1 cellular context compared by ENCODE assay signal in the genomic region with DNA sequence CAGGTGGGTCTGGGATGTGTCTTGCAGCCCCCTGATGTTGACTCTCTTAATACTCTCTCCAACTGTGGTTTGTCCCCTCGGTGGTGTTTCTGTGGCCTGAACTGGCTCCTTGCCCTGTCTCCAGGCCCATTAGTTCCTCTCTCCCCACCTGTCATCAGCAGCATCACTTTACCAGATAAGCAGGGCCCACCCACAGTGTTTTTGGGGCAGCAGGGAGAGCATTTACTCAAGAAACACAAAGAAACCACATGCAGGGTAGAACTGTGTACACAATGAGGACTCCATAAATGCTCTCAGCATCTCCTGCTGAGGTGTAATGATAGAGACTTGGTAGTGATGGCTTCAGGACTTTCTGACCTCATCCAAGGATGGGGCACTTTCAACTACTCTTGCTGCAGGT.
A peak's percentile ranks its signal among the peaks of the same experiment; 100 is the strongest.
TF ChIP-seq lines count a peak whose summit lies in the region.

No MANE protein-coding gene starts in this region.

TF ChIP-seq in K562, 482 proteins besides CTCF, POLR2A, EP300 and RAD21 (continued from another document):
- TF ChIP-seq ZHX1 (conservative IDR thresholded peaks at IDR 0.05; ENCODE audit: low read length) (no peak), ZNF324 (CRISPR knock-in tag; IDR thresholded peaks at IDR 0.05) (no peak), CREB1 (IDR thresholded peaks at IDR 0.05) (no peak), CREB1 (CRISPR knock-in tag; IDR thresholded peaks at IDR 0.05) (no peak), FOXA1 (IDR thresholded peaks at IDR 0.05; ENCODE audit: borderline replicate concordance) (no peak), MEIS2 (IDR thresholded peaks at IDR 0.05; ENCODE audit: partially characterized antibody) (peak; percentile 81), PTTG1 (tag; IDR thresholded peaks at IDR 0.05; ENCODE audit: low read depth) (no peak), KAT8 (IDR thresholded peaks at IDR 0.05; ENCODE audit: low read depth) (no peak), THAP7 (CRISPR knock-in tag; IDR thresholded peaks at IDR 0.05) (no peak), EP400 (IDR thresholded peaks at IDR 0.05) (no peak), PCBP2 (IDR thresholded peaks at IDR 0.05; ENCODE audit: low read depth, low read length, poor library complexity, severe bottlenecking) (no peak), MXI1 (IDR thresholded peaks at IDR 0.05; ENCODE audit: low read depth, low read length) (no peak), ETV1 (tag; conservative IDR thresholded peaks at IDR 0.05; ENCODE audit: low read depth) (no peak), SIRT6 (IDR thresholded peaks at IDR 0.05; ENCODE audit: low read depth, low read length) (no peak), PRMT5 (CRISPR knock-in tag; IDR thresholded peaks at IDR 0.05) (no peak), BDP1 (IDR thresholded peaks at IDR 0.05; ENCODE audit: insufficient read depth, insufficient read length) (no peak), NELFE (IDR thresholded peaks at IDR 0.05; ENCODE audit: insufficient read depth, insufficient read length) (no peak), BCLAF1 (IDR thresholded peaks at IDR 0.05; ENCODE audit: borderline replicate concordance in 1 of 2, control insufficient read depth in 1 of 2, low read depth in 2 of 2, low read length in 1 of 2) (no peak), ARHGAP35 (IDR thresholded peaks at IDR 0.05; ENCODE audit: partially characterized antibody) (no peak), ZNF444 (CRISPR knock-in tag; IDR thresholded peaks at IDR 0.05) (no peak)
- TF ChIP-seq, protein P1, sequence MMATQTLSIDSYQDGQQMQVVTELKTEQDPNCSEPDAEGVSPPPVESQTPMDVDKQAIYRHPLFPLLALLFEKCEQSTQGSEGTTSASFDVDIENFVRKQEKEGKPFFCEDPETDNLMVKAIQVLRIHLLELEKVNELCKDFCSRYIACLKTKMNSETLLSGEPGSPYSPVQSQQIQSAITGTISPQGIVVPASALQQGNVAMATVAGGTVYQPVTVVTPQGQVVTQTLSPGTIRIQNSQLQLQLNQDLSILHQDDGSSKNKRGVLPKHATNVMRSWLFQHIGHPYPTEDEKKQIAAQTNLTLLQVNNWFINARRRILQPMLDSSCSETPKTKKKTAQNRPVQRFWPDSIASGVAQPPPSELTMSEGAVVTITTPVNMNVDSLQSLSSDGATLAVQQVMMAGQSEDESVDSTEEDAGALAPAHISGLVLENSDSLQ (IDR thresholded peaks at IDR 0.05), result peak; percentile 45; the same call in 1 of the 2 replicates
- TF ChIP-seq, protein P2, sequence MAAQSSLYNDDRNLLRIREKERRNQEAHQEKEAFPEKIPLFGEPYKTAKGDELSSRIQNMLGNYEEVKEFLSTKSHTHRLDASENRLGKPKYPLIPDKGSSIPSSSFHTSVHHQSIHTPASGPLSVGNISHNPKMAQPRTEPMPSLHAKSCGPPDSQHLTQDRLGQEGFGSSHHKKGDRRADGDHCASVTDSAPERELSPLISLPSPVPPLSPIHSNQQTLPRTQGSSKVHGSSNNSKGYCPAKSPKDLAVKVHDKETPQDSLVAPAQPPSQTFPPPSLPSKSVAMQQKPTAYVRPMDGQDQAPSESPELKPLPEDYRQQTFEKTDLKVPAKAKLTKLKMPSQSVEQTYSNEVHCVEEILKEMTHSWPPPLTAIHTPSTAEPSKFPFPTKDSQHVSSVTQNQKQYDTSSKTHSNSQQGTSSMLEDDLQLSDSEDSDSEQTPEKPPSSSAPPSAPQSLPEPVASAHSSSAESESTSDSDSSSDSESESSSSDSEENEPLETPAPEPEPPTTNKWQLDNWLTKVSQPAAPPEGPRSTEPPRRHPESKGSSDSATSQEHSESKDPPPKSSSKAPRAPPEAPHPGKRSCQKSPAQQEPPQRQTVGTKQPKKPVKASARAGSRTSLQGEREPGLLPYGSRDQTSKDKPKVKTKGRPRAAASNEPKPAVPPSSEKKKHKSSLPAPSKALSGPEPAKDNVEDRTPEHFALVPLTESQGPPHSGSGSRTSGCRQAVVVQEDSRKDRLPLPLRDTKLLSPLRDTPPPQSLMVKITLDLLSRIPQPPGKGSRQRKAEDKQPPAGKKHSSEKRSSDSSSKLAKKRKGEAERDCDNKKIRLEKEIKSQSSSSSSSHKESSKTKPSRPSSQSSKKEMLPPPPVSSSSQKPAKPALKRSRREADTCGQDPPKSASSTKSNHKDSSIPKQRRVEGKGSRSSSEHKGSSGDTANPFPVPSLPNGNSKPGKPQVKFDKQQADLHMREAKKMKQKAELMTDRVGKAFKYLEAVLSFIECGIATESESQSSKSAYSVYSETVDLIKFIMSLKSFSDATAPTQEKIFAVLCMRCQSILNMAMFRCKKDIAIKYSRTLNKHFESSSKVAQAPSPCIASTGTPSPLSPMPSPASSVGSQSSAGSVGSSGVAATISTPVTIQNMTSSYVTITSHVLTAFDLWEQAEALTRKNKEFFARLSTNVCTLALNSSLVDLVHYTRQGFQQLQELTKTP (IDR thresholded peaks at IDR 0.05; ENCODE audit: low read depth in 1 of 2, partially characterized antibody in 2 of 2), result no peak
- TF ChIP-seq, protein P3, sequence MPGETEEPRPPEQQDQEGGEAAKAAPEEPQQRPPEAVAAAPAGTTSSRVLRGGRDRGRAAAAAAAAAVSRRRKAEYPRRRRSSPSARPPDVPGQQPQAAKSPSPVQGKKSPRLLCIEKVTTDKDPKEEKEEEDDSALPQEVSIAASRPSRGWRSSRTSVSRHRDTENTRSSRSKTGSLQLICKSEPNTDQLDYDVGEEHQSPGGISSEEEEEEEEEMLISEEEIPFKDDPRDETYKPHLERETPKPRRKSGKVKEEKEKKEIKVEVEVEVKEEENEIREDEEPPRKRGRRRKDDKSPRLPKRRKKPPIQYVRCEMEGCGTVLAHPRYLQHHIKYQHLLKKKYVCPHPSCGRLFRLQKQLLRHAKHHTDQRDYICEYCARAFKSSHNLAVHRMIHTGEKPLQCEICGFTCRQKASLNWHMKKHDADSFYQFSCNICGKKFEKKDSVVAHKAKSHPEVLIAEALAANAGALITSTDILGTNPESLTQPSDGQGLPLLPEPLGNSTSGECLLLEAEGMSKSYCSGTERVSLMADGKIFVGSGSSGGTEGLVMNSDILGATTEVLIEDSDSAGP (CRISPR knock-in tag; IDR thresholded peaks at IDR 0.05), result no peak
- TF ChIP-seq, protein P4, sequence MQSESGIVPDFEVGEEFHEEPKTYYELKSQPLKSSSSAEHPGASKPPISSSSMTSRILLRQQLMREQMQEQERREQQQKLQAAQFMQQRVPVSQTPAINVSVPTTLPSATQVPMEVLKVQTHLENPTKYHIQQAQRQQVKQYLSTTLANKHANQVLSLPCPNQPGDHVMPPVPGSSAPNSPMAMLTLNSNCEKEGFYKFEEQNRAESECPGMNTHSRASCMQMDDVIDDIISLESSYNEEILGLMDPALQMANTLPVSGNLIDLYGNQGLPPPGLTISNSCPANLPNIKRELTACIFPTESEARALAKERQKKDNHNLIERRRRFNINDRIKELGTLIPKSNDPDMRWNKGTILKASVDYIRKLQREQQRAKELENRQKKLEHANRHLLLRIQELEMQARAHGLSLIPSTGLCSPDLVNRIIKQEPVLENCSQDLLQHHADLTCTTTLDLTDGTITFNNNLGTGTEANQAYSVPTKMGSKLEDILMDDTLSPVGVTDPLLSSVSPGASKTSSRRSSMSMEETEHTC (IDR thresholded peaks at IDR 0.05), result no peak
TF ChIP-seq in K562: peak in this region for 8.
